12 cellular contexts compared by ENCODE assay signal in genomic region chr2:55137024-55137958, GRCh38.
DNase-seq lines count a peak whose midpoint lies in the region; ATAC-seq and TF ChIP-seq lines count a peak whose summit lies in the region.
"Had no signal": no experiment of that assay in that cellular context is flagged by ENCODE, and none has a peak within 500 bp of the region (broad histone marks: within the 10 kb centered on the region; RNA-seq: fewer than 3 reads in every experiment).

No MANE protein-coding gene starts in this region.

- no peaks in the 10 kb centered on the region for H3K27me3 ChIP-seq in CD8-positive, alpha-beta memory T cell (ENCODE audit: insufficient read depth, low read length, poor library complexity, severe bottlenecking)
- H3K27me3 ChIP-seq in Peyer's patch = no peaks in the 10 kb centered on the region
- H3K27me3 ChIP-seq: ascending aorta had no signal

- H3K36me3 Mint-ChIP-seq in CD8-positive, alpha-beta memory T cell = no peaks in the 10 kb centered on the region
- H3K36me3 Mint-ChIP-seq in progenitor cell of endocrine pancreas (ENCODE audit: insufficient read depth) = no peaks in the 10 kb centered on the region
- peaks cover 8% of the 10 kb centered on the region for H3K36me3 Mint-ChIP-seq in activated naive CD4-positive, alpha-beta T cell treated with anti-CD3 and anti-CD28 coated beads, Interleukin-2, amount 10 ng/mL, durations not matched to agents 7 days and 5 days

- TF ChIP-seq POLR2A in Peyer's patch (IDR thresholded peaks at IDR 0.05) = no peak

- H3K4me3 Mint-ChIP-seq in CD8-positive, alpha-beta memory T cell = no peak overlapping the region
- no peak overlapping the region for H3K4me3 Mint-ChIP-seq in progenitor cell of endocrine pancreas (ENCODE audit: low read depth)
- no peak overlapping the region for H3K4me3 Mint-ChIP-seq in activated naive CD4-positive, alpha-beta T cell treated with anti-CD3 and anti-CD28 coated beads, Interleukin-2, amount 10 ng/mL, durations not matched to agents 7 days and 5 days
- H3K4me3 Mint-ChIP-seq: activated CD4-positive, alpha-beta T cell treated with anti-CD3 and anti-CD28 coated beads, Interleukin-2, amount 10 ng/mL, durations not matched to agents 7 days and 5 days had no signal

- H3K27ac ChIP-seq in CD8-positive, alpha-beta memory T cell (ENCODE audit: low read depth, low read length) = peak overlapping the region; percentile 17
- H3K27ac ChIP-seq in Peyer's patch = peak overlapping the region in 3 of 4 donors; percentile 23 to 79 (median 66)
- H3K27ac ChIP-seq: ascending aorta had no signal

- no peak overlapping the region for H3K4me3 ChIP-seq in CD8-positive, alpha-beta memory T cell (ENCODE audit: low read length)
- no peak overlapping the region for H3K4me3 ChIP-seq in Peyer's patch
- H3K4me3 ChIP-seq: ascending aorta had no signal

- TF ChIP-seq CTCF in Peyer's patch (IDR thresholded peaks at IDR 0.05) (no peak), progenitor cell of endocrine pancreas (IDR thresholded peaks at IDR 0.05; ENCODE audit: unreplicated experiment) (no peak)

- POLR2A ChIA-PET in CD8-positive, alpha-beta memory T cell (lab: Charles Lee) = no interaction called here

- CTCF ChIA-PET in CD8-positive, alpha-beta memory T cell (lab: Charles Lee) = interaction anchor here (1.1 to 1.2 kb wide), 2 partner anchors 7 to 86 kb away, joined by 3 read pairs; no protein-coding TSS in a partner anchor
- CTCF ChIA-PET in activated naive CD4-positive, alpha-beta T cell treated with anti-CD3 and anti-CD28 coated beads, Interleukin-2, amount 10 ng/mL, durations not matched to agents 7 days and 5 days (lab: Charles Lee) = interaction anchor here (0.7 to 1.1 kb wide), 2 partner anchors 89 to 298 kb away, joined by 3 read pairs; no protein-coding TSS in a partner anchor

- H3K4me1 Mint-ChIP-seq in CD8-positive, alpha-beta memory T cell = peaks cover 31 to 46% (median 37%) of the 10 kb centered on the region in 3 donors
- H3K4me1 Mint-ChIP-seq in progenitor cell of endocrine pancreas (ENCODE audit: low read depth) = peaks cover 43% of the 10 kb centered on the region
- peaks cover 49% of the 10 kb centered on the region for H3K4me1 Mint-ChIP-seq in activated naive CD4-positive, alpha-beta T cell treated with anti-CD3 and anti-CD28 coated beads, Interleukin-2, amount 10 ng/mL, durations not matched to agents 7 days and 5 days

- no peak overlapping the region for H3K27ac Mint-ChIP-seq in CD8-positive, alpha-beta memory T cell
- peak overlapping the region; percentile 65 for H3K27ac Mint-ChIP-seq in progenitor cell of endocrine pancreas
- H3K27ac Mint-ChIP-seq in activated naive CD4-positive, alpha-beta T cell treated with anti-CD3 and anti-CD28 coated beads, Interleukin-2, amount 10 ng/mL, durations not matched to agents 7 days and 5 days = no peak overlapping the region

- H3K9me3 ChIP-seq in CD8-positive, alpha-beta memory T cell (ENCODE audit: low read length) = no peaks in the 10 kb centered on the region
- no peaks in the 10 kb centered on the region for H3K9me3 ChIP-seq in Peyer's patch
- H3K9me3 ChIP-seq: ascending aorta had no signal

- peaks cover 36% of the 10 kb centered on the region for H3K4me1 ChIP-seq in CD8-positive, alpha-beta memory T cell (ENCODE audit: insufficient read depth, low read length)
- H3K4me1 ChIP-seq in Peyer's patch = peaks cover 0 to 50% (median 7%) of the 10 kb centered on the region in 4 donors

- DNase-seq in CD8-positive, alpha-beta memory T cell = no peak
- peak in 1 of 3 donors; percentile 59 for DNase-seq in Peyer's patch
- peak; percentile 30 for DNase-seq in left ventricle myocardium superior
- no peak for DNase-seq in progenitor cell of endocrine pancreas (ENCODE audit: low spot score, unreplicated experiment)
- DNase-seq in NCI-H82 (lab: John Stamatoyannopoulos, UW) = no peak
- DNase-seq in effector CD4-positive, alpha-beta T cell = no peak
- no peak for DNase-seq in stimulated activated naive CD4-positive, alpha-beta T cell treated with Interleukin-2 at 50 U/mL for 16 hours (lab: John Stamatoyannopoulos, UW)
- DNase-seq in activated naive CD4-positive, alpha-beta T cell treated with anti-CD3 and anti-CD28 coated beads, Interleukin-2, amount 10 ng/mL, durations not matched to agents 7 days and 5 days = no peak
- DNase-seq: activated CD4-positive, alpha-beta T cell treated with anti-CD3 and anti-CD28 coated beads, Interleukin-2, amount 10 ng/mL, durations not matched to agents 7 days and 5 days; DMS 273 treated with DMSO at 0.1 percent for 48 hours; NCI-H1105 treated with DMSO at 0.1 percent for 48 hours had no signal

- no peaks in the 10 kb centered on the region for H3K36me3 ChIP-seq in CD8-positive, alpha-beta memory T cell (ENCODE audit: insufficient read depth, low read length)
- H3K36me3 ChIP-seq in Peyer's patch = no peaks in the 10 kb centered on the region
- H3K36me3 ChIP-seq: ascending aorta had no signal

- H3K9me3 Mint-ChIP-seq in CD8-positive, alpha-beta memory T cell = no peaks in the 10 kb centered on the region
- H3K9me3 Mint-ChIP-seq in progenitor cell of endocrine pancreas (ENCODE audit: low read depth) = no peaks in the 10 kb centered on the region
- no peaks in the 10 kb centered on the region for H3K9me3 Mint-ChIP-seq in activated naive CD4-positive, alpha-beta T cell treated with anti-CD3 and anti-CD28 coated beads, Interleukin-2, amount 10 ng/mL, durations not matched to agents 7 days and 5 days

- ATAC-seq in left ventricle myocardium superior = peak; percentile 54

- no peaks in the 10 kb centered on the region for H3K27me3 Mint-ChIP-seq in CD8-positive, alpha-beta memory T cell
- no peaks in the 10 kb centered on the region for H3K27me3 Mint-ChIP-seq in progenitor cell of endocrine pancreas
- H3K27me3 Mint-ChIP-seq in activated naive CD4-positive, alpha-beta T cell treated with anti-CD3 and anti-CD28 coated beads, Interleukin-2, amount 10 ng/mL, durations not matched to agents 7 days and 5 days = peaks cover 9% of the 10 kb centered on the region
- H3K27me3 Mint-ChIP-seq: activated CD4-positive, alpha-beta T cell treated with anti-CD3 and anti-CD28 coated beads, Interleukin-2, amount 10 ng/mL, durations not matched to agents 7 days and 5 days had no signal

- intact Hi-C loops in left ventricle myocardium superior (cut with micrococcal nuclease) = no loop called here
